In the genomic region with DNA sequence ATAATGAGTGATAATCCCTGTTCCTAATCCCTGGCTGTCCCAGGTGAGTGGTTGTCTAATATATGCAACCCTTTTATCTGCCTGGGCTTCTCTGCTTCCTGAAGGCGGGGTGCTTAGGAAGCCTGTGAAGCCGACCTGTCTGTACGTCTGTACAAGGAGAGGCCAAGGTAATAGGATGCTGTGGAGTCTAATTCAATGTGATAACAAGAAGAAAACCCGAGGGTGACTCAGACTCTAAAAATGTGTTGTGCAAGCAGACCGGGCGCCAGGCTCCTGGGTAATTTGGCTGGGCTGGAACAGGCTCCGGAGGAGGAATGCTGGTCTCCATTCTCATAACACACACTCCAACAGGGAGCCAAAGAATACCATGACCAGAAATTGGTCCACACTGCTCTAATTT, we compare ENCODE assay signal across 10 cellular contexts. TPM values are rescaled to one million over a fixed set of nuclear protein-coding genes. Genes with fewer than 3 reads are reported as not detected.
A peak's percentile ranks its signal among the peaks of the same experiment; 100 is the strongest.
DNase-seq lines count a peak whose midpoint lies in the region; ATAC-seq and TF ChIP-seq lines count a peak whose summit lies in the region.
"Had no signal": no experiment of that assay in that cellular context is flagged by ENCODE, and none has a peak within 500 bp of the region (broad histone marks: within the 10 kb centered on the region; RNA-seq: fewer than 3 reads in every experiment).

No MANE protein-coding gene starts in this region.

- H3K27ac Mint-ChIP-seq in activated T-helper 1 cell treated with anti-CD3 and anti-CD28 coated beads, Interleukin-12 subunit alpha, Interleukin-12 subunit beta, Interleukin-2, Interleukin-4 antibody, amounts not matched to agents 30 ng/mL and 10 ng/mL and 1 ng/mL, durations not matched to agents 14 hours and 24 hours and 36 hours = no peak overlapping the region
- H3K27ac Mint-ChIP-seq in activated naive CD4-positive, alpha-beta T cell treated with anti-CD3 and anti-CD28 coated beads, Interleukin-2, amount 50 U/mL, for 72 hours = no peak overlapping the region

- H3K4me1 ChIP-seq in adrenal gland (replicated peaks in 1 of 2) = no peaks in the 10 kb centered on the region
- H3K4me1 ChIP-seq in thoracic aorta (ENCODE audit: control insufficient read depth in 1 of 2, low read depth in 2 of 2) = peaks cover 17 to 36% of the 10 kb centered on the region in 2 donors

- H3K9me3 ChIP-seq in adrenal gland (replicated peaks in 1 of 3) (no peaks in the 10 kb centered on the region), thoracic aorta (no peaks in the 10 kb centered on the region)

- no peak overlapping the region for H3K4me3 Mint-ChIP-seq in activated T-helper 1 cell treated with anti-CD3 and anti-CD28 coated beads, Interleukin-12 subunit alpha, Interleukin-12 subunit beta, Interleukin-2, Interleukin-4 antibody, amounts not matched to agents 30 ng/mL and 10 ng/mL and 1 ng/mL, durations not matched to agents 14 hours and 24 hours and 36 hours

- intact Hi-C loops in adrenal gland (cut with DNase I) = no loop called here
- intact Hi-C loops in activated T-helper 1 cell treated with anti-CD3 and anti-CD28 coated beads, Interleukin-12 subunit alpha, Interleukin-12 subunit beta, Interleukin-2, Interleukin-4 antibody, amounts not matched to agents 30 ng/mL and 10 ng/mL and 1 ng/mL, durations not matched to agents 14 hours and 24 hours and 36 hours (cut with micrococcal nuclease) = loop anchor here (10.0 kb wide), 1 partner anchor 105 kb away; a partner anchor contains a TSS

- H3K27ac ChIP-seq in adrenal gland (no peak overlapping the region), thoracic aorta (peak overlapping the region in 1 of 2 donors; percentile 46)

- DNase-seq in HPDE6-E6E7 (ENCODE audit: extremely low spot score) (peak; percentile 31), adrenal gland (peak in 6 of 7 donors; percentile 39 to 78 (median 70)), iris pigment epithelial cell (ENCODE audit: low read depth) (peak; percentile 89), thoracic aorta (ENCODE audit: low spot score) (peak; percentile 60), NCI-H2196 treated with DMSO at 0.1 percent for 48 hours (lab: John Stamatoyannopoulos, UW; ENCODE audit: unreplicated experiment) (no peak)
- no peak for DNase-seq in activated T-helper 1 cell treated with anti-CD3 and anti-CD28 coated beads, Interleukin-12 subunit alpha, Interleukin-12 subunit beta, Interleukin-2, Interleukin-4 antibody, amounts not matched to agents 30 ng/mL and 10 ng/mL and 1 ng/mL, durations not matched to agents 14 hours and 24 hours and 36 hours (ENCODE audit: low spot score)
- DNase-seq in activated naive CD4-positive, alpha-beta T cell treated with anti-CD3 and anti-CD28 coated beads, Interleukin-2, amount 50 U/mL, for 72 hours (ENCODE audit: low spot score in 2 of 2) = no peak
- no peak for DNase-seq in stimulated activated CD4-positive, alpha-beta T cell treated with anti-CD3 and anti-CD28 coated beads, Interleukin-2, amount 100 ng/mL, for 48 hours
- DNase-seq: activated CD4-positive, CD25-positive, alpha-beta regulatory T cell treated with anti-CD3 and anti-CD28 coated beads, Interleukin-2, amount 50 U/mL, for 72 hours; stimulated activated CD4-positive, alpha-beta T cell treated with anti-CD3 and anti-CD28 coated beads, Interleukin-4, amount 100 ng/mL, for 1 hour had no signal

- H3K36me3 Mint-ChIP-seq in activated T-helper 1 cell treated with anti-CD3 and anti-CD28 coated beads, Interleukin-12 subunit alpha, Interleukin-12 subunit beta, Interleukin-2, Interleukin-4 antibody, amounts not matched to agents 30 ng/mL and 10 ng/mL and 1 ng/mL, durations not matched to agents 14 hours and 24 hours and 36 hours (ENCODE audit: low read depth) = peaks cover 6% of the 10 kb centered on the region
- H3K36me3 Mint-ChIP-seq in activated naive CD4-positive, alpha-beta T cell treated with anti-CD3 and anti-CD28 coated beads, Interleukin-2, amount 50 U/mL, for 72 hours = peaks cover 0 to 14% of the 10 kb centered on the region in 2 donors

- no peaks in the 10 kb centered on the region for H3K27me3 Mint-ChIP-seq in activated T-helper 1 cell treated with anti-CD3 and anti-CD28 coated beads, Interleukin-12 subunit alpha, Interleukin-12 subunit beta, Interleukin-2, Interleukin-4 antibody, amounts not matched to agents 30 ng/mL and 10 ng/mL and 1 ng/mL, durations not matched to agents 14 hours and 24 hours and 36 hours (ENCODE audit: insufficient read depth)

- WGBS in adrenal gland, 4 donors = 35 to 39% (median 37%) methylated on average over 7 of the region's 7 CpGs

- no peak for TF ChIP-seq CTCF in adrenal gland (IDR thresholded peaks at IDR 0.05)
- TF ChIP-seq CTCF in thoracic aorta (IDR thresholded peaks at IDR 0.05) = no peak

- H3K36me3 ChIP-seq in adrenal gland (replicated peaks in 1 of 2) (no peaks in the 10 kb centered on the region), thoracic aorta (no peaks in the 10 kb centered on the region)

- no peaks in the 10 kb centered on the region for H3K27me3 ChIP-seq in adrenal gland
- no peaks in the 10 kb centered on the region for H3K27me3 ChIP-seq in thoracic aorta (replicated peaks; ENCODE audit: insufficient read depth)

- no peak overlapping the region for H3K4me3 ChIP-seq in adrenal gland
- peak overlapping the region; percentile 35 for H3K4me3 ChIP-seq in thoracic aorta

- peaks cover 31% of the 10 kb centered on the region for H3K4me1 Mint-ChIP-seq in activated T-helper 1 cell treated with anti-CD3 and anti-CD28 coated beads, Interleukin-12 subunit alpha, Interleukin-12 subunit beta, Interleukin-2, Interleukin-4 antibody, amounts not matched to agents 30 ng/mL and 10 ng/mL and 1 ng/mL, durations not matched to agents 14 hours and 24 hours and 36 hours (ENCODE audit: low read depth)

- H3K9me3 Mint-ChIP-seq in activated T-helper 1 cell treated with anti-CD3 and anti-CD28 coated beads, Interleukin-12 subunit alpha, Interleukin-12 subunit beta, Interleukin-2, Interleukin-4 antibody, amounts not matched to agents 30 ng/mL and 10 ng/mL and 1 ng/mL, durations not matched to agents 14 hours and 24 hours and 36 hours = peaks cover 4% of the 10 kb centered on the region
- H3K9me3 Mint-ChIP-seq in activated naive CD4-positive, alpha-beta T cell treated with anti-CD3 and anti-CD28 coated beads, Interleukin-2, amount 50 U/mL, for 72 hours = peaks cover 0 to 9% of the 10 kb centered on the region in 2 donors

- peak; percentile 66 for ATAC-seq in thoracic aorta (ENCODE audit: insufficient number of reproducible peaks, low FRiP score, low read depth)
- ATAC-seq in activated naive CD4-positive, alpha-beta T cell treated with anti-CD3 and anti-CD28 coated beads, Interleukin-2, amount 50 U/mL, for 72 hours = no peak

- TF ChIP-seq POLR2A in adrenal gland (IDR thresholded peaks at IDR 0.05) = no peak

RNA-seq across cellular contexts. Expression of a gene that starts 43.6 kb away (rescaled TPM):
- total RNA-seq in adrenal gland = 10 to 100 TPM in 2 of 8 donors, 1 to 10 TPM in 6; 3.6 to 14.9 (median 5.3) TPM
- polyA plus RNA-seq in adrenal gland = 10 to 100 TPM in 1 of 3 donors, 1 to 10 TPM in 2; 3.3 to 14.5 (median 3.4) TPM
- 1 to 10 TPM in 1 of 2 donors, under 1 TPM in 1; 0.54 to 1.3 TPM for total RNA-seq in thoracic aorta
- 3.0 and 3.1 TPM in 2 replicates for total RNA-seq in activated T-helper 1 cell treated with anti-CD3 and anti-CD28 coated beads, Interleukin-12 subunit alpha, Interleukin-12 subunit beta, Interleukin-2, Interleukin-4 antibody, amounts not matched to agents 30 ng/mL and 10 ng/mL and 1 ng/mL, durations not matched to agents 14 hours and 24 hours and 36 hours
- 1 to 10 TPM; 3.7 to 6.7 TPM for total RNA-seq in activated naive CD4-positive, alpha-beta T cell treated with anti-CD3 and anti-CD28 coated beads, Interleukin-2, amount 50 U/mL, for 72 hours

RNA-seq across cellular contexts. Expression of a gene that starts 44.0 kb away (rescaled TPM):
- total RNA-seq in adrenal gland = under 1 TPM in 3 of 8 donors, not detected in 5; 0.25 to 0.69 (median 0.41) TPM
- under 1 TPM; 0.16 to 0.70 (median 0.17) TPM for polyA plus RNA-seq in adrenal gland
- 1 to 10 TPM in 1 of 2 donors, not detected in 1; 1.1 TPM for total RNA-seq in thoracic aorta
- not detected in 2 replicates for total RNA-seq in activated T-helper 1 cell treated with anti-CD3 and anti-CD28 coated beads, Interleukin-12 subunit alpha, Interleukin-12 subunit beta, Interleukin-2, Interleukin-4 antibody, amounts not matched to agents 30 ng/mL and 10 ng/mL and 1 ng/mL, durations not matched to agents 14 hours and 24 hours and 36 hours
- total RNA-seq in activated naive CD4-positive, alpha-beta T cell treated with anti-CD3 and anti-CD28 coated beads, Interleukin-2, amount 50 U/mL, for 72 hours = under 1 TPM in 1 of 2 donors, not detected in 1; 0.08 TPM

Comparison
In these comparisons a context has a peak if more than half of its experiments do, and no peak if none do; other contexts are left out.
1. DNase-seq: peak in HPDE6-E6E7 (single experiment), adrenal gland (6 of 7), iris pigment epithelial cell (single experiment) and thoracic aorta (single experiment); none in activated T-helper 1 cell treated with anti-CD3 and anti-CD28 coated beads, Interleukin-12 subunit alpha, Interleukin-12 subunit beta, Interleukin-2, Interleukin-4 antibody, amounts not matched to agents 30 ng/mL and 10 ng/mL and 1 ng/mL, durations not matched to agents 14 hours and 24 hours and 36 hours (single experiment), activated naive CD4-positive, alpha-beta T cell treated with anti-CD3 and anti-CD28 coated beads, Interleukin-2, amount 50 U/mL, for 72 hours (0 of 2), NCI-H2196 treated with DMSO at 0.1 percent for 48 hours (single experiment) and stimulated activated CD4-positive, alpha-beta T cell treated with anti-CD3 and anti-CD28 coated beads, Interleukin-2, amount 100 ng/mL, for 48 hours (0 of 2).